ENCODE assay signal across 1 cellular context in the genomic region with DNA sequence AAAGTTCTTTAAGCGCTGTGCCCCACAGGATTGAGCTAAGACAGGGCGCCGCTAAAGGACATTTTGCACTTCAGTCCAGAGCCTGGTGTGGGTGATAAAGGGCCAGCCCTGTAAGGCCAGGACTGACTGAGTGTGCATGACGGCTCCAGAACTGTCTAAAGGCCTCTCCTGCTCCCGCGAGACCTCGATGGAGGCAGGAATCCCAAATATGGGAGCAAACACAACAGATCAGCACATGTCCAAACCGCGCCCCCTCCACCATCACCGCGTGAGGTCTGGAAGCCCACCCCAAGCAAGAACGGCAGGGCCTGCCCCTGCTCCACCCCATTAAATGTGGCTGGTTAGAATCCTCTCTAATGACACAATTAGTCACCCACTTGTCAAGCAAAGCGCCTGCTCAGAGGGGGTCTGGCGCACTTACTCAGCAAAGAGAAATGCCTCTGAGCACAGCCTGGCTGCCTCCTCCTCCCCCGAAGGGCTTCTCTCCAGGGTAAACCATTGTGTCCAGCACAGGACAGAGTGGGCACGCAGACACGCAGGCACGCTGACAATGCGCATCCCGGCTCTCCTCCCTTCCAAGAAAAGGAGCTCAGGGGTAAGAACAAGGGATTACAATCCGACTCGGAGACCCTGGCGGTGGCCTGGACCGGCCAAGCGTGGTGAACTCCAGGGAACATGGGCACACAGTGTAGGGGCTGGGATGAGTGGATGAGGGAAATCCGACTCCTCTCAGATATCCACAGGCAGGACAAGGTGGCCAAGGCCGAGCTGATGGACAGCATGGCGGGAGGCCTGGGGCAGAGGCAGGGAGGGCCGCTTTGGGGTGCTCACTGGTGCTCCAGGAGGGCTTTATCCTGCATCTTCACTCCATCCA.
TF ChIP-seq lines count a peak whose summit lies in the region.

No MANE protein-coding gene starts in this region.

TF ChIP-seq in WTC11, 78 proteins besides CTCF, POLR2A, EP300 and RAD21 (continued from another document):
- TF ChIP-seq, protein P1, sequence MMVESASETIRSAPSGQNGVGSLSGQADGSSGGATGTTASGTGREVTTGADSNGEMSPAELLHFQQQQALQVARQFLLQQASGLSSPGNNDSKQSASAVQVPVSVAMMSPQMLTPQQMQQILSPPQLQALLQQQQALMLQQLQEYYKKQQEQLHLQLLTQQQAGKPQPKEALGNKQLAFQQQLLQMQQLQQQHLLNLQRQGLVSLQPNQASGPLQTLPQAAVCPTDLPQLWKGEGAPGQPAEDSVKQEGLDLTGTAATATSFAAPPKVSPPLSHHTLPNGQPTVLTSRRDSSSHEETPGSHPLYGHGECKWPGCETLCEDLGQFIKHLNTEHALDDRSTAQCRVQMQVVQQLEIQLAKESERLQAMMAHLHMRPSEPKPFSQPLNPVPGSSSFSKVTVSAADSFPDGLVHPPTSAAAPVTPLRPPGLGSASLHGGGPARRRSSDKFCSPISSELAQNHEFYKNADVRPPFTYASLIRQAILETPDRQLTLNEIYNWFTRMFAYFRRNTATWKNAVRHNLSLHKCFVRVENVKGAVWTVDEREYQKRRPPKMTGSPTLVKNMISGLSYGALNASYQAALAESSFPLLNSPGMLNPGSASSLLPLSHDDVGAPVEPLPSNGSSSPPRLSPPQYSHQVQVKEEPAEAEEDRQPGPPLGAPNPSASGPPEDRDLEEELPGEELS (CRISPR knock-in tag; IDR thresholded peaks at IDR 0.05) = no peak
- TF ChIP-seq, protein P2, sequence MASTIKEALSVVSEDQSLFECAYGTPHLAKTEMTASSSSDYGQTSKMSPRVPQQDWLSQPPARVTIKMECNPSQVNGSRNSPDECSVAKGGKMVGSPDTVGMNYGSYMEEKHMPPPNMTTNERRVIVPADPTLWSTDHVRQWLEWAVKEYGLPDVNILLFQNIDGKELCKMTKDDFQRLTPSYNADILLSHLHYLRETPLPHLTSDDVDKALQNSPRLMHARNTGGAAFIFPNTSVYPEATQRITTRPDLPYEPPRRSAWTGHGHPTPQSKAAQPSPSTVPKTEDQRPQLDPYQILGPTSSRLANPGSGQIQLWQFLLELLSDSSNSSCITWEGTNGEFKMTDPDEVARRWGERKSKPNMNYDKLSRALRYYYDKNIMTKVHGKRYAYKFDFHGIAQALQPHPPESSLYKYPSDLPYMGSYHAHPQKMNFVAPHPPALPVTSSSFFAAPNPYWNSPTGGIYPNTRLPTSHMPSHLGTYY (CRISPR knock-in tag; IDR thresholded peaks at IDR 0.05) = no peak
- TF ChIP-seq TP53 (CRISPR knock-in tag; IDR thresholded peaks at IDR 0.05) = no peak
- TF ChIP-seq PRRX2 (CRISPR knock-in tag; IDR thresholded peaks at IDR 0.05) = no peak
- TF ChIP-seq, protein P3, sequence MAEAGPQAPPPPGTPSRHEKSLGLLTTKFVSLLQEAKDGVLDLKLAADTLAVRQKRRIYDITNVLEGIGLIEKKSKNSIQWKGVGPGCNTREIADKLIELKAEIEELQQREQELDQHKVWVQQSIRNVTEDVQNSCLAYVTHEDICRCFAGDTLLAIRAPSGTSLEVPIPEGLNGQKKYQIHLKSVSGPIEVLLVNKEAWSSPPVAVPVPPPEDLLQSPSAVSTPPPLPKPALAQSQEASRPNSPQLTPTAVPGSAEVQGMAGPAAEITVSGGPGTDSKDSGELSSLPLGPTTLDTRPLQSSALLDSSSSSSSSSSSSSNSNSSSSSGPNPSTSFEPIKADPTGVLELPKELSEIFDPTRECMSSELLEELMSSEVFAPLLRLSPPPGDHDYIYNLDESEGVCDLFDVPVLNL (CRISPR knock-in tag; IDR thresholded peaks at IDR 0.05; ENCODE audit: borderline replicate concordance, low read depth) = no peak
